ENCODE assay signal across 15 cellular contexts in the genomic region with DNA sequence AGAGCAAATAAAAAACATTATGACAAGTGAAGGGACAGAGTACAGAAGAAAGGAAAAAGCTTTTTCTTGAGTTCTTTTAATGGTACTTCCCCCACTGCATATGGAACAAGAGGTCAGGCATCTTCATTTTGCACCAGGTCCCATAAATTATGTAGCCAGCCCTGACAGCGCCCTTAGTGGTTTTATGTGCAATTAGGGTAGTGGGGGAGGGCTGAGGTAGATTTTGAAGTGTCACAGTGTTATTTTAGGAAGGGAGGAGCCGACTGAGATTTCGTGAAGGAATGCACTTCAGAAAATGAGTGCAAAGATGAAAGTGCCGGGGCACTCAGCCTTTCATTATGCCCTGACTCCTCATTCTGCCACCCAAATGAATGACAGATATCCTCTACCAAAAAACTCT. TPM values are rescaled to one million over a fixed set of nuclear protein-coding genes. Genes with fewer than 3 reads are reported as not detected.
A peak's percentile ranks its signal among the peaks of the same experiment; 100 is the strongest.
DNase-seq lines count a peak whose midpoint lies in the region; ATAC-seq and TF ChIP-seq lines count a peak whose summit lies in the region.
"Had no signal": no experiment of that assay in that cellular context is flagged by ENCODE, and none has a peak within 500 bp of the region (broad histone marks: within the 10 kb centered on the region; RNA-seq: fewer than 3 reads in every experiment).

No MANE protein-coding gene starts in this region.

- in situ Hi-C loops in Caki2 (cut with HindIII; ENCODE audit: low pct_unique_long_range_greater_than_20kb, low sequenced_read_pairs), result no loop called here
- in situ Hi-C loops in KBM-7 (cut with MboI; ENCODE audit: low pct_unique_long_range_greater_than_20kb, low sequenced_read_pairs), result no loop called here

- DNase-seq in Caki2 (ENCODE audit: low read depth) (peak; percentile 97), KBM-7 (peak; percentile 3), chondrocyte (ENCODE audit: low spot score) (no peak), T-cell (no peak), GM19238 (ENCODE audit: insufficient read length, low spot score) (no peak)
- DNase-seq in activated CD4-positive, alpha-beta memory T cell treated with anti-CD3 and anti-CD28 coated beads for 36 hours, result no peak
- DNase-seq: NCI-H2171 treated with DMSO at 0.1 percent for 48 hours, T-helper 9 cell had no signal

- no peaks in the 10 kb centered on the region for H3K9me3 Mint-ChIP-seq in chondrocyte (ENCODE audit: low read depth)
- no peaks in the 10 kb centered on the region for H3K9me3 Mint-ChIP-seq in nephron
- H3K9me3 Mint-ChIP-seq in T-cell, result no peaks in the 10 kb centered on the region
- peaks cover 3% of the 10 kb centered on the region for H3K9me3 Mint-ChIP-seq in activated CD4-positive, alpha-beta memory T cell treated with anti-CD3 and anti-CD28 coated beads for 36 hours
- H3K9me3 Mint-ChIP-seq: activated T-helper 1 cell treated with anti-CD3 and anti-CD28 coated beads, Interleukin-12 subunit alpha, Interleukin-12 subunit beta, Interleukin-2, Interleukin-4 antibody, amounts not matched to agents 30 ng/mL and 10 ng/mL and 1 ng/mL, durations not matched to agents 14 hours and 24 hours and 36 hours; neural progenitor cell; stimulated activated memory B cell treated with anti-CD40 and anti-IgM and Interleukin-4, amounts not matched to agents 10 μg/mL and 1 μg/mL and 100 μg/mL, for 72 hours had no signal

- ATAC-seq in T-cell (replicated peaks in 1 of 4) (no peak), HG03565 (IDR thresholded peaks at IDR 0.05; ENCODE audit: unreplicated experiment) (no peak)
- ATAC-seq: activated CD4-positive, CD25-positive, alpha-beta regulatory T cell treated with anti-CD3 and anti-CD28 coated beads, Interleukin-2, amount 50 U/mL, for 24 hours; esophagus mucosa; stimulated activated memory B cell treated with anti-CD40 and anti-IgM and Interleukin-4, amounts not matched to agents 10 μg/mL and 1 μg/mL and 100 μg/mL, for 72 hours had no signal

- H3K4me1 Mint-ChIP-seq in chondrocyte (ENCODE audit: low read depth) (peaks cover 14% of the 10 kb centered on the region), nephron (peaks cover 13% of the 10 kb centered on the region), T-cell (no peaks in the 10 kb centered on the region)
- H3K4me1 Mint-ChIP-seq in activated CD4-positive, alpha-beta memory T cell treated with anti-CD3 and anti-CD28 coated beads for 36 hours (ENCODE audit: low read depth), result no peaks in the 10 kb centered on the region
- H3K4me1 Mint-ChIP-seq: stimulated activated memory B cell treated with anti-CD40 and anti-IgM and Interleukin-4, amounts not matched to agents 10 μg/mL and 1 μg/mL and 100 μg/mL, for 72 hours had no signal

- H3K27me3 Mint-ChIP-seq in chondrocyte (ENCODE audit: low read depth) (no peaks in the 10 kb centered on the region), nephron (ENCODE audit: low read depth) (no peaks in the 10 kb centered on the region), T-cell (no peaks in the 10 kb centered on the region)
- no peaks in the 10 kb centered on the region for H3K27me3 Mint-ChIP-seq in activated CD4-positive, alpha-beta memory T cell treated with anti-CD3 and anti-CD28 coated beads for 36 hours
- H3K27me3 Mint-ChIP-seq: stimulated activated memory B cell treated with anti-CD40 and anti-IgM and Interleukin-4, amounts not matched to agents 10 μg/mL and 1 μg/mL and 100 μg/mL, for 72 hours had no signal

- H3K36me3 Mint-ChIP-seq in chondrocyte (ENCODE audit: low read depth), result no peaks in the 10 kb centered on the region
- no peaks in the 10 kb centered on the region for H3K36me3 Mint-ChIP-seq in nephron (ENCODE audit: low read depth)
- H3K36me3 Mint-ChIP-seq in T-cell, result no peaks in the 10 kb centered on the region
- H3K36me3 Mint-ChIP-seq in activated CD4-positive, alpha-beta memory T cell treated with anti-CD3 and anti-CD28 coated beads for 36 hours, result no peaks in the 10 kb centered on the region
- H3K36me3 Mint-ChIP-seq: neural progenitor cell; stimulated activated memory B cell treated with anti-CD40 and anti-IgM and Interleukin-4, amounts not matched to agents 10 μg/mL and 1 μg/mL and 100 μg/mL, for 72 hours had no signal

- H3K27ac Mint-ChIP-seq in chondrocyte (ENCODE audit: unreplicated experiment) (peak overlapping the region; percentile 74), nephron (peak overlapping the region; percentile 47 to 68 (median 50)), T-cell (no peak overlapping the region)
- no peak overlapping the region for H3K27ac Mint-ChIP-seq in activated CD4-positive, alpha-beta memory T cell treated with anti-CD3 and anti-CD28 coated beads for 36 hours
- H3K27ac Mint-ChIP-seq: activated T-helper 1 cell treated with anti-CD3 and anti-CD28 coated beads, Interleukin-12 subunit alpha, Interleukin-12 subunit beta, Interleukin-2, Interleukin-4 antibody, amounts not matched to agents 30 ng/mL and 10 ng/mL and 1 ng/mL, durations not matched to agents 14 hours and 24 hours and 36 hours; neural progenitor cell; stimulated activated memory B cell treated with anti-CD40 and anti-IgM and Interleukin-4, amounts not matched to agents 10 μg/mL and 1 μg/mL and 100 μg/mL, for 72 hours had no signal

- CTCF ChIA-PET in T-cell (lab: Charles Lee), result no interaction called here
- CTCF ChIA-PET in activated CD4-positive, alpha-beta memory T cell treated with anti-CD3 and anti-CD28 coated beads for 36 hours (lab: Charles Lee), result no interaction called here

- TF ChIP-seq CTCF in chondrocyte (IDR thresholded peaks at IDR 0.05), result no peak
- TF ChIP-seq CTCF in nephron (IDR thresholded peaks at IDR 0.05; ENCODE audit: unreplicated experiment in 3 of 3), result no peak

- POLR2A ChIA-PET in T-cell (lab: Charles Lee), result interaction anchor here in 1 of 2 donors (0.6 kb wide), 1 partner anchor 35 kb away, joined by 8 read pairs; no protein-coding TSS in a partner anchor
- POLR2A ChIA-PET in activated CD4-positive, alpha-beta memory T cell treated with anti-CD3 and anti-CD28 coated beads for 36 hours (lab: Charles Lee), result no interaction called here

- no peak overlapping the region for H3K4me3 Mint-ChIP-seq in chondrocyte (ENCODE audit: unreplicated experiment)
- no peak overlapping the region for H3K4me3 Mint-ChIP-seq in nephron
- H3K4me3 Mint-ChIP-seq in T-cell, result no peak overlapping the region
- H3K4me3 Mint-ChIP-seq in activated CD4-positive, alpha-beta memory T cell treated with anti-CD3 and anti-CD28 coated beads for 36 hours, result no peak overlapping the region
- H3K4me3 Mint-ChIP-seq: activated T-helper 1 cell treated with anti-CD3 and anti-CD28 coated beads, Interleukin-12 subunit alpha, Interleukin-12 subunit beta, Interleukin-2, Interleukin-4 antibody, amounts not matched to agents 30 ng/mL and 10 ng/mL and 1 ng/mL, durations not matched to agents 14 hours and 24 hours and 36 hours; neural progenitor cell; stimulated activated memory B cell treated with anti-CD40 and anti-IgM and Interleukin-4, amounts not matched to agents 10 μg/mL and 1 μg/mL and 100 μg/mL, for 72 hours had no signal

- intact Hi-C loops in activated CD4-positive, alpha-beta memory T cell treated with anti-CD3 and anti-CD28 coated beads for 36 hours (cut with micrococcal nuclease), result no loop called here

RNA-seq across cellular contexts. Expression of a gene that starts 28.7 kb away (rescaled TPM):
- total RNA-seq in Caki2 (2014; rRNA removed; shearing (Covaris generic); ENCODE audit: low replicate concordance), result 27.8 and 44.0 TPM in 2 replicates
- 51.9 to 55.4 TPM (median 54.5 TPM) in 3 replicates for total RNA-seq in chondrocyte
- under 1 TPM in 3 of 5 donors, not detected in 2; 0.20 to 0.47 (median 0.23) TPM for total RNA-seq in T-cell
- under 1 TPM; 0.21 to 0.34 TPM for total RNA-seq in activated CD4-positive, alpha-beta memory T cell treated with anti-CD3 and anti-CD28 coated beads for 36 hours

Comparison
In these comparisons a context has a peak if more than half of its experiments do, and no peak if none do; other contexts are left out.
1. DNase-seq: peak in Caki2 (single experiment) and KBM-7 (single experiment); none in chondrocyte (single experiment), T-cell (0 of 34), activated CD4-positive, alpha-beta memory T cell treated with anti-CD3 and anti-CD28 coated beads for 36 hours (single experiment) and GM19238 (single experiment).
2. H3K27ac Mint-ChIP-seq: peak in chondrocyte (single experiment) and nephron (3 of 3); none in T-cell (0 of 2) and activated CD4-positive, alpha-beta memory T cell treated with anti-CD3 and anti-CD28 coated beads for 36 hours (single experiment).
3. RNA of a gene that starts 28.7 kb away (total RNA-seq): 51.9 to 55.4 TPM in chondrocyte and 27.8 to 44.0 TPM in Caki2; 0.21 to 0.34 TPM in activated CD4-positive, alpha-beta memory T cell treated with anti-CD3 and anti-CD28 coated beads for 36 hours and 0.20 to 0.47 TPM in T-cell; every median in the first group is over 10 times any median in the second.